In the genomic region with DNA sequence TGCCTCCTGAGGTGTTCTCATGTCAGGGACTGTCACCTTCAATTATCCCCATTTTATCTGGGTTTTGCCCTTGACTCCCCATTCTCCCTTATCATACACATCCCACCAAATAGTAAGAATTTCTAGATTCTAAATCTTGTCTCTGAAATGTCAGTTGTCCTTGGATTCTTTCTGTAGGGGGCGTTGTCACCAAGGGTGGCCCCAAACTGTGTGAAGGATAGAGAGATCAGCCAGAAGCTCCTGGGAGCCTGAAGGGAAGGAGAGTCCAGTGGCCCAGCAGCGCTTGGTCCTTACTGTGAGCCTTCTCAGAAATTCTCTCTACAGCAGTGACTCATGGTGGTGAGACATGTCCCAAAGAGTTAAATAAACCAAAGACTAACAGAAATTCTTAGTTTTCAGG, we compare ENCODE assay signal across 1 cellular context.
TF ChIP-seq lines count a peak whose summit lies in the region.

No MANE protein-coding gene starts in this region.

TF ChIP-seq in WTC11, 78 proteins besides CTCF, POLR2A, EP300 and RAD21 (continued from another document):
- TF ChIP-seq, protein P1, sequence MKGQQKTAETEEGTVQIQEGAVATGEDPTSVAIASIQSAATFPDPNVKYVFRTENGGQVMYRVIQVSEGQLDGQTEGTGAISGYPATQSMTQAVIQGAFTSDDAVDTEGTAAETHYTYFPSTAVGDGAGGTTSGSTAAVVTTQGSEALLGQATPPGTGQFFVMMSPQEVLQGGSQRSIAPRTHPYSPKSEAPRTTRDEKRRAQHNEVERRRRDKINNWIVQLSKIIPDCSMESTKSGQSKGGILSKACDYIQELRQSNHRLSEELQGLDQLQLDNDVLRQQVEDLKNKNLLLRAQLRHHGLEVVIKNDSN (CRISPR knock-in tag; IDR thresholded peaks at IDR 0.05) = no peak
- TF ChIP-seq SOX15 (CRISPR knock-in tag; IDR thresholded peaks at IDR 0.05) (no peak), HMGA2 (CRISPR knock-in tag; IDR thresholded peaks at IDR 0.05) (no peak)
- TF ChIP-seq, protein P2, sequence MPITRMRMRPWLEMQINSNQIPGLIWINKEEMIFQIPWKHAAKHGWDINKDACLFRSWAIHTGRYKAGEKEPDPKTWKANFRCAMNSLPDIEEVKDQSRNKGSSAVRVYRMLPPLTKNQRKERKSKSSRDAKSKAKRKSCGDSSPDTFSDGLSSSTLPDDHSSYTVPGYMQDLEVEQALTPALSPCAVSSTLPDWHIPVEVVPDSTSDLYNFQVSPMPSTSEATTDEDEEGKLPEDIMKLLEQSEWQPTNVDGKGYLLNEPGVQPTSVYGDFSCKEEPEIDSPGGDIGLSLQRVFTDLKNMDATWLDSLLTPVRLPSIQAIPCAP (CRISPR knock-in tag; IDR thresholded peaks at IDR 0.05) = no peak
